In the genomic region with DNA sequence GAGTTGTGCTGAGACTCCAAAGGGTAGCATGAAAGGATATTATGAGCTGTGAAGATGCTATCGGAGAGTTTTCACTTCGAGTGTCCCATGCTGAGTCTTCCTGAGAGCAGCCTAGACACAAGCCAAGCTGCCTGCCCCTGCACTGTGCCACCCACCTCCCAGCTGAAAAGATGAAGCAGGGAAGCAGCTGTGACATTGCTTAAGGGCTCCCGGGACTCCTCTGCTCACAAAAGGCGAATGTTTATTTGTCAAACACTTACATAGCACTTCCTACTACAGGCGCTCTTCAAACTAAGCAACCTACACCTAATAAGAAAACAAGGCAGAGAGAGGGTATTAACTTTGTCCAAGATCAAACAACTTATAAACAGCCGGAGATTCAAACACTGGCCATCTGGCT, we compare ENCODE assay signal across 16 cellular contexts.
A peak's percentile ranks its signal among the peaks of the same experiment; 100 is the strongest.
DNase-seq lines count a peak whose midpoint lies in the region; ATAC-seq and TF ChIP-seq lines count a peak whose summit lies in the region.
"Had no signal": no experiment of that assay in that cellular context is flagged by ENCODE, and none has a peak within 500 bp of the region (broad histone marks: within the 10 kb centered on the region; RNA-seq: fewer than 3 reads in every experiment).

No MANE protein-coding gene starts in this region.

- CTCF ChIA-PET in WTC11 (lab: Charles Lee), result interaction anchor here (1.3 to 2.0 kb wide), 3 partner anchors 10 to 210 kb away, joined by 3 to 10 read pairs (median 4); no protein-coding TSS in a partner anchor

- peaks cover 0 to 5% (median 0%) of the 10 kb centered on the region in 9 donors for H3K36me3 ChIP-seq in heart left ventricle
- H3K36me3 ChIP-seq: uterus had no signal

- no peak overlapping the region for H3K27ac ChIP-seq in heart left ventricle
- H3K27ac ChIP-seq: uterus had no signal

- H3K4me1 Mint-ChIP-seq in WTC11, result peaks cover 46% of the 10 kb centered on the region
- peaks cover 88% of the 10 kb centered on the region for H3K4me1 Mint-ChIP-seq in stimulated activated effector memory CD8-positive, alpha-beta T cell treated with anti-CD3 and anti-CD28 coated beads, Interleukin-12 subunit alpha, Interleukin-12 subunit beta, amount 100 ng/mL, for 72 hours
- H3K4me1 Mint-ChIP-seq in T-helper 2 cell treated with Interferon-gamma antibody and Interleukin-4, amounts not matched to agents 5 μg/mL and 100 μg/mL, for 36 hours (ENCODE audit: low read depth), result peaks cover 51% of the 10 kb centered on the region

- intact Hi-C loops in heart left ventricle (cut with DNase I), result loop anchor here in 1 of 10 donors (5.0 kb wide), 1 partner anchor 42 kb away; no protein-coding TSS in a partner anchor

- no peaks in the 10 kb centered on the region for H3K9me3 Mint-ChIP-seq in WTC11
- no peaks in the 10 kb centered on the region for H3K9me3 Mint-ChIP-seq in stimulated activated effector memory CD8-positive, alpha-beta T cell treated with anti-CD3 and anti-CD28 coated beads, Interleukin-12 subunit alpha, Interleukin-12 subunit beta, amount 100 ng/mL, for 72 hours
- H3K9me3 Mint-ChIP-seq in T-helper 2 cell treated with Interferon-gamma antibody and Interleukin-4, amounts not matched to agents 5 μg/mL and 100 μg/mL, for 36 hours, result no peaks in the 10 kb centered on the region
- H3K9me3 Mint-ChIP-seq: neural crest cell had no signal

- TF ChIP-seq POLR2A in heart left ventricle (IDR thresholded peaks at IDR 0.05), result no peak

- H3K4me3 ChIP-seq in heart left ventricle, result no peak overlapping the region
- H3K4me3 ChIP-seq: dorsolateral prefrontal cortex, GM23248, uterus had no signal

- peaks cover 0 to 24% (median 2%) of the 10 kb centered on the region in 12 donors for H3K4me1 ChIP-seq in heart left ventricle
- H3K4me1 ChIP-seq: uterus had no signal

- peak overlapping the region; percentile 45; the same call in 1 of the 2 replicates for H3K27ac Mint-ChIP-seq in WTC11
- peak overlapping the region; percentile 81 for H3K27ac Mint-ChIP-seq in stimulated activated effector memory CD8-positive, alpha-beta T cell treated with anti-CD3 and anti-CD28 coated beads, Interleukin-12 subunit alpha, Interleukin-12 subunit beta, amount 100 ng/mL, for 72 hours
- H3K27ac Mint-ChIP-seq in T-helper 2 cell treated with Interferon-gamma antibody and Interleukin-4, amounts not matched to agents 5 μg/mL and 100 μg/mL, for 36 hours, result no peak overlapping the region

- H3K4me3 Mint-ChIP-seq in WTC11, result no peak overlapping the region
- no peak overlapping the region for H3K4me3 Mint-ChIP-seq in stimulated activated effector memory CD8-positive, alpha-beta T cell treated with anti-CD3 and anti-CD28 coated beads, Interleukin-12 subunit alpha, Interleukin-12 subunit beta, amount 100 ng/mL, for 72 hours
- no peak overlapping the region for H3K4me3 Mint-ChIP-seq in T-helper 2 cell treated with Interferon-gamma antibody and Interleukin-4, amounts not matched to agents 5 μg/mL and 100 μg/mL, for 36 hours
- H3K4me3 Mint-ChIP-seq: neural crest cell had no signal

- peak; percentile 41; the same call in 1 of the 2 replicates for ATAC-seq in WTC11
- ATAC-seq in stimulated activated effector memory CD8-positive, alpha-beta T cell treated with anti-CD3 and anti-CD28 coated beads, Interleukin-12 subunit alpha, Interleukin-12 subunit beta, amount 100 ng/mL, for 72 hours, result no peak
- no peak for ATAC-seq in heart left ventricle

- POLR2A ChIA-PET in WTC11 (lab: Charles Lee), result no interaction called here

- no peak for TF ChIP-seq CTCF in WTC11 (IDR thresholded peaks at IDR 0.05)
- TF ChIP-seq CTCF in heart left ventricle (IDR thresholded peaks at IDR 0.05), result no peak

- no peaks in the 10 kb centered on the region for H3K36me3 Mint-ChIP-seq in WTC11
- peaks cover 51% of the 10 kb centered on the region for H3K36me3 Mint-ChIP-seq in stimulated activated effector memory CD8-positive, alpha-beta T cell treated with anti-CD3 and anti-CD28 coated beads, Interleukin-12 subunit alpha, Interleukin-12 subunit beta, amount 100 ng/mL, for 72 hours
- H3K36me3 Mint-ChIP-seq in T-helper 2 cell treated with Interferon-gamma antibody and Interleukin-4, amounts not matched to agents 5 μg/mL and 100 μg/mL, for 36 hours (ENCODE audit: low read depth), result peaks cover 51% of the 10 kb centered on the region

- 75 to 83% (median 79%) methylated on average over 6 of the region's 6 CpGs for WGBS in heart left ventricle, 4 donors

- DNase-seq in NCI-H82 (lab: John Stamatoyannopoulos, UW) (peak; percentile 46), NCI-H82 treated with DMSO at 0.1 percent for 48 hours (lab: John Stamatoyannopoulos, UW; ENCODE audit: unreplicated experiment) (no peak), NCI-H146 (lab: John Stamatoyannopoulos, UW) (peak; percentile 57), WTC11 (ENCODE audit: low spot score) (no peak), heart left ventricle (no peak)
- no peak for DNase-seq in stimulated activated effector memory CD8-positive, alpha-beta T cell treated with anti-CD3 and anti-CD28 coated beads, Interleukin-12 subunit alpha, Interleukin-12 subunit beta, amount 100 ng/mL, for 72 hours (ENCODE audit: low spot score in 2 of 2)
- no peak for DNase-seq in T-helper 2 cell treated with Interferon-gamma antibody and Interleukin-4, amounts not matched to agents 5 μg/mL and 100 μg/mL, for 36 hours (ENCODE audit: low spot score)
- no peak for DNase-seq in stimulated activated CD4-positive, alpha-beta T cell treated with anti-CD3 and anti-CD28 coated beads, Interleukin-2, amount 100 ng/mL, for 48 hours
- DNase-seq: activated CD4-positive, alpha-beta T cell treated with anti-CD3 and anti-CD28 coated beads, Interleukin-2, amount 50 U/mL, for 4 hours; activated gamma-delta T cell treated with Interleukin-2 at 50 U/mL for 16 hours; GM23248; stimulated activated naive CD4-positive, alpha-beta T cell treated with Interleukin-2 at 50 U/mL for 16 hours; T1000; uterus had no signal

- H3K27me3 Mint-ChIP-seq in WTC11 (ENCODE audit: low read depth), result no peaks in the 10 kb centered on the region
- no peaks in the 10 kb centered on the region for H3K27me3 Mint-ChIP-seq in T-helper 2 cell treated with Interferon-gamma antibody and Interleukin-4, amounts not matched to agents 5 μg/mL and 100 μg/mL, for 36 hours (ENCODE audit: low read depth)

- no peaks in the 10 kb centered on the region for H3K27me3 ChIP-seq in heart left ventricle
- H3K27me3 ChIP-seq: dorsolateral prefrontal cortex, uterus had no signal

- H3K9me3 ChIP-seq in heart left ventricle, result no peaks in the 10 kb centered on the region
- H3K9me3 ChIP-seq: uterus had no signal

TF ChIP-seq in WTC11, 78 proteins besides CTCF, POLR2A, EP300 and RAD21:
- TF ChIP-seq JUN (CRISPR knock-in tag; IDR thresholded peaks at IDR 0.05) (no peak), TP53 (CRISPR knock-in tag; IDR thresholded peaks at IDR 0.05) (no peak)
TF ChIP-seq in WTC11: peak in this region for 0.

Comparison
In these comparisons a context has a peak if more than half of its experiments do, and no peak if none do; other contexts are left out.
1. DNase-seq: peak in NCI-H82 (single experiment) and NCI-H146 (single experiment); none in NCI-H82 treated with DMSO at 0.1 percent for 48 hours (single experiment), WTC11 (single experiment), stimulated activated effector memory CD8-positive, alpha-beta T cell treated with anti-CD3 and anti-CD28 coated beads, Interleukin-12 subunit alpha, Interleukin-12 subunit beta, amount 100 ng/mL, for 72 hours (0 of 2), T-helper 2 cell treated with Interferon-gamma antibody and Interleukin-4, amounts not matched to agents 5 μg/mL and 100 μg/mL, for 36 hours (single experiment), heart left ventricle (0 of 5) and stimulated activated CD4-positive, alpha-beta T cell treated with anti-CD3 and anti-CD28 coated beads, Interleukin-2, amount 100 ng/mL, for 48 hours (0 of 2).